Comparison of ENCODE assay signal across 22 cellular contexts in the genomic region with DNA sequence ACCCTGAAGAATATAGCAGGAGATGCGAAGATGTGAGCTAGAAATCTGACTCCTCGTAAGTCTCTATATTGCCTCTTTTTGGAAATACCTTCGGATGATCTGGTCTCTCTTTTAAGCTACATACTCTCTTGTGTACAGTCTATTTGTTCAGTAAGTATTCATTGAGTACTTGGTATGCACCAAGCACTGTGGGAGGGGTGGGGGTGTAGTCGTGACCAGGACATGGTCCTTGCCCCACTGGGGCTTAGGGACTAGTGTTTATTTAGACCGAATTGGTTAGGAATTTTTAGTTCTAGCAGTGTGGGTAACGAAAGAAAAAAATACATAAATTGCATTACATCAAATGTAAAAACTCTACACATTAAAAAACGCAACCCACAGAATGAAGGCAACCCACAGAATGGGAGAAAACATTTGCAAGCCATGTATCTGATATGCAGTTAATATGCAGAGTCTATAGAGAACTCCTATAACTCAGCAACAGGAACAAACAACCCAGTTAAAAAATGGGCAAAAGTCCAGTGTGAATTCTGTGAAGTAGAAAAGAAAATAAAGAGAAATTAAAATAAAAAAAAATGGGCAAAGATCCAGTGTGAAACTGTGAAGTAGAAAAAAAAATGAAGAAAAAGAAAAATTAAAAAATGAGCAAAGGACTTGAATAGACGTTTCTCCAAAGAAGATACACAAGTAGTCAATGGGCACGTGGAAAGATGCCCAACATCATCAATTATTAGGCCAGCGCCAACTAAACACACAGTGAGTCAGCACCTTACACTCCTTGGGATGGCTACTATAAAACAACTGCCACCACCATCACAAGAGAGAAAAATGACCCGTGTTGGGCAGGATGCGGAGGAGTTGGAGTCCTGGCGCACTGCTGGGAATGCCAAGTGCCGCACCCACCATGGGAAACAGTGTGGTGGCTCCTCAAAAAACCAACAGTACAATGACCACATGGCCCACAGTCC. TPM values are rescaled to one million over a fixed set of nuclear protein-coding genes. Genes with fewer than 3 reads are reported as not detected.
DNase-seq lines count a peak whose midpoint lies in the region; ATAC-seq and TF ChIP-seq lines count a peak whose summit lies in the region.
"Had no signal": no experiment of that assay in that cellular context is flagged by ENCODE, and none has a peak within 500 bp of the region (broad histone marks: within the 10 kb centered on the region; RNA-seq: fewer than 3 reads in every experiment).

No MANE protein-coding gene starts in this region.

- no peak overlapping the region for H3K4me3 Mint-ChIP-seq in activated naive CD4-positive, alpha-beta T cell treated with anti-CD3 and anti-CD28 coated beads, Interleukin-2, amount 50 U/mL, for 24 hours
- H3K4me3 Mint-ChIP-seq in activated naive CD4-positive, alpha-beta T cell treated with anti-CD3 and anti-CD28 coated beads for 36 hours, result no peak overlapping the region
- peak overlapping the region in 1 of 5 experiments; percentile 0 for H3K4me3 Mint-ChIP-seq in brain
- no peak overlapping the region for H3K4me3 Mint-ChIP-seq in osteocyte (ENCODE audit: unreplicated experiment)
- H3K4me3 Mint-ChIP-seq in stimulated activated naive B cell treated with anti-CD40 and anti-IgM and Interleukin-4, amounts not matched to agents 10 μg/mL and 1 μg/mL and 100 μg/mL, for 72 hours, result no peak overlapping the region
- H3K4me3 Mint-ChIP-seq in endodermal cell, result no peak overlapping the region
- H3K4me3 Mint-ChIP-seq: CD14-positive monocyte had no signal

- H3K4me3 ChIP-seq in PC-3 (ENCODE audit: low read length), result no peak overlapping the region
- H3K4me3 ChIP-seq in endodermal cell (ENCODE audit: low read length), result no peak overlapping the region
- H3K4me3 ChIP-seq: SJSA1 had no signal

- no peaks in the 10 kb centered on the region for H4K20me1 ChIP-seq in PC-3 (ENCODE audit: low read length)

- H3K4me1 ChIP-seq in PC-3 (ENCODE audit: insufficient read depth, low read length) (peaks cover 5% of the 10 kb centered on the region; the same call in 1 of the 2 replicates), endodermal cell (ENCODE audit: control insufficient read depth, insufficient read depth, low read length) (no peaks in the 10 kb centered on the region)
- H3K4me1 ChIP-seq: SJSA1 had no signal

- H3K36me3 ChIP-seq in PC-3 (ENCODE audit: low read depth, low read length) (no peaks in the 10 kb centered on the region), endodermal cell (ENCODE audit: control insufficient read depth, insufficient read depth, low read length) (peaks cover 5% of the 10 kb centered on the region)
- H3K36me3 ChIP-seq: SJSA1 had no signal

- H3K4me2 ChIP-seq in PC-3 (ENCODE audit: low read length), result no peak overlapping the region

- CTCF ChIA-PET in activated naive CD4-positive, alpha-beta T cell treated with anti-CD3 and anti-CD28 coated beads for 36 hours (lab: Charles Lee), result interaction anchor here (1.5 to 1.8 kb wide), 2 partner anchors 10 kb away, joined by 4 to 5 read pairs; no protein-coding TSS in a partner anchor
- CTCF ChIA-PET in PC-3 (lab: Charles Lee), result no interaction called here

- no peaks in the 10 kb centered on the region for H3K9me3 ChIP-seq in PC-3 (ENCODE audit: low read length)
- no peaks in the 10 kb centered on the region for H3K9me3 ChIP-seq in endodermal cell (ENCODE audit: control insufficient read depth, low read length)
- H3K9me3 ChIP-seq: SJSA1 had no signal

- no peaks in the 10 kb centered on the region for H3K9me2 ChIP-seq in PC-3 (replicated peaks; ENCODE audit: low read length)

- H3K27ac Mint-ChIP-seq in activated naive CD4-positive, alpha-beta T cell treated with anti-CD3 and anti-CD28 coated beads, Interleukin-2, amount 50 U/mL, for 24 hours, result peak overlapping the region; percentile 19
- H3K27ac Mint-ChIP-seq in activated naive CD4-positive, alpha-beta T cell treated with anti-CD3 and anti-CD28 coated beads for 36 hours, result no peak overlapping the region
- H3K27ac Mint-ChIP-seq in brain, result peak overlapping the region in 3 of 5 experiments; percentile 5 to 35 (median 30)
- no peak overlapping the region for H3K27ac Mint-ChIP-seq in osteocyte (ENCODE audit: unreplicated experiment)
- no peak overlapping the region for H3K27ac Mint-ChIP-seq in stimulated activated naive B cell treated with anti-CD40 and anti-IgM and Interleukin-4, amounts not matched to agents 10 μg/mL and 1 μg/mL and 100 μg/mL, for 72 hours
- H3K27ac Mint-ChIP-seq in endodermal cell, result no peak overlapping the region
- H3K27ac Mint-ChIP-seq: CD14-positive monocyte had no signal

- POLR2A ChIA-PET in PC-3 (lab: Charles Lee; ENCODE audit: unreplicated experiment), result no interaction called here

- no peaks in the 10 kb centered on the region for H3K27me3 Mint-ChIP-seq in activated naive CD4-positive, alpha-beta T cell treated with anti-CD3 and anti-CD28 coated beads, Interleukin-2, amount 50 U/mL, for 24 hours
- H3K27me3 Mint-ChIP-seq in activated naive CD4-positive, alpha-beta T cell treated with anti-CD3 and anti-CD28 coated beads for 36 hours (ENCODE audit: low read depth), result no peaks in the 10 kb centered on the region
- H3K27me3 Mint-ChIP-seq in brain, result no peaks in the 10 kb centered on the region
- H3K27me3 Mint-ChIP-seq in osteocyte (ENCODE audit: unreplicated experiment), result no peaks in the 10 kb centered on the region
- H3K27me3 Mint-ChIP-seq in stimulated activated naive B cell treated with anti-CD40 and anti-IgM and Interleukin-4, amounts not matched to agents 10 μg/mL and 1 μg/mL and 100 μg/mL, for 72 hours, result peaks cover 0 to 9% of the 10 kb centered on the region in 2 donors
- H3K27me3 Mint-ChIP-seq in endodermal cell (ENCODE audit: insufficient read depth), result no peaks in the 10 kb centered on the region

- H3F3A ChIP-seq in PC-3 (ENCODE audit: low read length, unreplicated experiment), result no peaks in the 10 kb centered on the region

- H3K36me3 Mint-ChIP-seq in activated naive CD4-positive, alpha-beta T cell treated with anti-CD3 and anti-CD28 coated beads, Interleukin-2, amount 50 U/mL, for 24 hours, result peaks cover 2% of the 10 kb centered on the region
- H3K36me3 Mint-ChIP-seq in activated naive CD4-positive, alpha-beta T cell treated with anti-CD3 and anti-CD28 coated beads for 36 hours (ENCODE audit: low read depth), result no peaks in the 10 kb centered on the region
- peaks cover 46% of the 10 kb centered on the region for H3K36me3 Mint-ChIP-seq in brain
- H3K36me3 Mint-ChIP-seq in osteocyte (ENCODE audit: unreplicated experiment), result peaks cover 2% of the 10 kb centered on the region
- H3K36me3 Mint-ChIP-seq in stimulated activated naive B cell treated with anti-CD40 and anti-IgM and Interleukin-4, amounts not matched to agents 10 μg/mL and 1 μg/mL and 100 μg/mL, for 72 hours, result no peaks in the 10 kb centered on the region
- peaks cover 10% of the 10 kb centered on the region for H3K36me3 Mint-ChIP-seq in endodermal cell (ENCODE audit: low read depth)
- H3K36me3 Mint-ChIP-seq: CD14-positive monocyte had no signal

- peak; percentile 78 for ATAC-seq in PC-3
- no peak for ATAC-seq in stimulated activated naive B cell treated with anti-CD40 and anti-IgM and Interleukin-4, amounts not matched to agents 10 μg/mL and 1 μg/mL and 100 μg/mL, for 72 hours (replicated peaks)
- ATAC-seq: HCT116 had no signal

- WGBS in endodermal cell (ENCODE audit: insufficient coverage in 1 of 2, insufficient read length in 1 of 2), 2 experiments, result 92 to 93% methylated on average over 5 to 11 of the region's 14 CpGs

- H3K27me3 ChIP-seq in PC-3 (ENCODE audit: low read length), result no peaks in the 10 kb centered on the region
- H3K27me3 ChIP-seq in endodermal cell (ENCODE audit: control insufficient read depth, insufficient read depth, low read length, poor library complexity, severe bottlenecking), result no peaks in the 10 kb centered on the region
- H3K27me3 ChIP-seq: SJSA1 had no signal

- H3K9ac ChIP-seq in PC-3 (ENCODE audit: low read length), result no peak overlapping the region
- no peak overlapping the region for H3K9ac ChIP-seq in endodermal cell (ENCODE audit: extremely low read depth, low read length, poor library complexity, severe bottlenecking)

- H3K27ac ChIP-seq in PC-3 (ENCODE audit: low read length) (no peak overlapping the region), endodermal cell (ENCODE audit: low read depth, low read length) (no peak overlapping the region)
- H3K27ac ChIP-seq: SJSA1 had no signal

- no TSS peak for BruUV-seq in PC-3 (replicated peaks; lab: Mats Ljungman, UMichigan)

- no peak overlapping the region for H2AFZ ChIP-seq in PC-3 (ENCODE audit: low read length)

- 0 out of 2 replicates have a peak, but pooled peaks cover 3% of the 10 kb centered on the region for H3K79me2 ChIP-seq in PC-3 (ENCODE audit: low read length)

- peaks cover 6% of the 10 kb centered on the region for H3K4me1 Mint-ChIP-seq in activated naive CD4-positive, alpha-beta T cell treated with anti-CD3 and anti-CD28 coated beads, Interleukin-2, amount 50 U/mL, for 24 hours
- peaks cover 13% of the 10 kb centered on the region for H3K4me1 Mint-ChIP-seq in activated naive CD4-positive, alpha-beta T cell treated with anti-CD3 and anti-CD28 coated beads for 36 hours (ENCODE audit: low read depth)
- H3K4me1 Mint-ChIP-seq in brain (peaks cover 48% of the 10 kb centered on the region), osteocyte (ENCODE audit: unreplicated experiment) (peaks cover 37% of the 10 kb centered on the region), endodermal cell (peaks cover 15% of the 10 kb centered on the region)
- H3K4me1 Mint-ChIP-seq in stimulated activated naive B cell treated with anti-CD40 and anti-IgM and Interleukin-4, amounts not matched to agents 10 μg/mL and 1 μg/mL and 100 μg/mL, for 72 hours, result peaks cover 3 to 6% of the 10 kb centered on the region in 2 donors

- intact Hi-C loops in activated naive CD4-positive, alpha-beta T cell treated with anti-CD3 and anti-CD28 coated beads for 36 hours (cut with micrococcal nuclease), result no loop called here
- intact Hi-C loops in PC-3 (cut with micrococcal nuclease), result no loop called here

- H3K9me3 Mint-ChIP-seq in activated naive CD4-positive, alpha-beta T cell treated with anti-CD3 and anti-CD28 coated beads, Interleukin-2, amount 50 U/mL, for 24 hours, result no peaks in the 10 kb centered on the region
- no peaks in the 10 kb centered on the region for H3K9me3 Mint-ChIP-seq in activated naive CD4-positive, alpha-beta T cell treated with anti-CD3 and anti-CD28 coated beads for 36 hours
- peaks cover 4 to 34% (median 8%) of the 10 kb centered on the region in 5 experiments for H3K9me3 Mint-ChIP-seq in brain
- H3K9me3 Mint-ChIP-seq in osteocyte (ENCODE audit: unreplicated experiment), result no peaks in the 10 kb centered on the region
- no peaks in the 10 kb centered on the region for H3K9me3 Mint-ChIP-seq in stimulated activated naive B cell treated with anti-CD40 and anti-IgM and Interleukin-4, amounts not matched to agents 10 μg/mL and 1 μg/mL and 100 μg/mL, for 72 hours
- H3K9me3 Mint-ChIP-seq in endodermal cell, result no peaks in the 10 kb centered on the region
- H3K9me3 Mint-ChIP-seq: CD14-positive monocyte had no signal

- TF ChIP-seq CTCF in PC-3 (conservative IDR thresholded peaks at IDR 0.05; ENCODE audit: low read depth, low read length) (no peak), brain (conservative IDR thresholded peaks at IDR 0.05) (no peak), osteocyte (IDR thresholded peaks at IDR 0.05) (no peak), endodermal cell (conservative IDR thresholded peaks at IDR 0.05) (no peak)

- no peak for DNase-seq in activated naive CD4-positive, alpha-beta T cell treated with anti-CD3 and anti-CD28 coated beads for 36 hours
- DNase-seq in PC-3, result peak; percentile 59
- peak; percentile 57 for DNase-seq in osteocyte (ENCODE audit: extremely low spot score, unreplicated experiment)
- no peak for DNase-seq in stimulated activated naive B cell treated with anti-CD40 and anti-IgM and Interleukin-4, amounts not matched to agents 10 μg/mL and 1 μg/mL and 100 μg/mL, for 72 hours
- no peak for DNase-seq in endodermal cell
- DNase-seq in NCI-H2081 treated with DMSO at 0.1 percent for 48 hours (lab: John Stamatoyannopoulos, UW), result no peak
- DNase-seq: 8988T, AML-193, EL, GF-D8, MV-4-11, NCI-H1105 treated with DMSO at 0.1 percent for 48 hours, NCI-H2029 treated with DMSO at 0.1 percent for 48 hours, NCI-H2171, NCI-H345, NCI-H524 treated with DMSO at 0.1 percent for 48 hours, NCI-H82 had no signal

RNA-seq across cellular contexts. Expression of gene RGS12, which starts 43.9 kb away (rescaled TPM):
- total RNA-seq in activated naive CD4-positive, alpha-beta T cell treated with anti-CD3 and anti-CD28 coated beads for 36 hours, result 1 to 10 TPM; 8.7 to 8.9 TPM
- total RNA-seq in PC-3 (2014; rRNA removed) (10.3 and 13.8 TPM in 2 replicates), osteocyte (32.5 and 35.6 TPM in 2 replicates), endodermal cell (10 to 100 TPM; 45.2 to 48.6 TPM)
- 59.4 TPM for polyA plus RNA-seq in brain (ENCODE audit: insufficient read depth, low read depth, low replicate concordance)
- 47.0 TPM for polyA plus RNA-seq in endodermal cell (2013, experiment 1 of 2)
- 44.0 TPM for polyA plus RNA-seq in endodermal cell (2013, experiment 2 of 2)

Comparison
In these comparisons a context has a peak if more than half of its experiments do, and no peak if none do; other contexts are left out.
1. H3K27ac Mint-ChIP-seq: peak in activated naive CD4-positive, alpha-beta T cell treated with anti-CD3 and anti-CD28 coated beads, Interleukin-2, amount 50 U/mL, for 24 hours (single experiment) and brain (3 of 5); none in activated naive CD4-positive, alpha-beta T cell treated with anti-CD3 and anti-CD28 coated beads for 36 hours (single experiment), osteocyte (single experiment), stimulated activated naive B cell treated with anti-CD40 and anti-IgM and Interleukin-4, amounts not matched to agents 10 μg/mL and 1 μg/mL and 100 μg/mL, for 72 hours (single experiment) and endodermal cell (single experiment).
2. DNase-seq: peak in PC-3 (single experiment) and osteocyte (single experiment); none in activated naive CD4-positive, alpha-beta T cell treated with anti-CD3 and anti-CD28 coated beads for 36 hours (single experiment), stimulated activated naive B cell treated with anti-CD40 and anti-IgM and Interleukin-4, amounts not matched to agents 10 μg/mL and 1 μg/mL and 100 μg/mL, for 72 hours (single experiment), endodermal cell (single experiment) and NCI-H2081 treated with DMSO at 0.1 percent for 48 hours (single experiment).